ENCODE assay signal across 8 cellular contexts in the genomic region with DNA sequence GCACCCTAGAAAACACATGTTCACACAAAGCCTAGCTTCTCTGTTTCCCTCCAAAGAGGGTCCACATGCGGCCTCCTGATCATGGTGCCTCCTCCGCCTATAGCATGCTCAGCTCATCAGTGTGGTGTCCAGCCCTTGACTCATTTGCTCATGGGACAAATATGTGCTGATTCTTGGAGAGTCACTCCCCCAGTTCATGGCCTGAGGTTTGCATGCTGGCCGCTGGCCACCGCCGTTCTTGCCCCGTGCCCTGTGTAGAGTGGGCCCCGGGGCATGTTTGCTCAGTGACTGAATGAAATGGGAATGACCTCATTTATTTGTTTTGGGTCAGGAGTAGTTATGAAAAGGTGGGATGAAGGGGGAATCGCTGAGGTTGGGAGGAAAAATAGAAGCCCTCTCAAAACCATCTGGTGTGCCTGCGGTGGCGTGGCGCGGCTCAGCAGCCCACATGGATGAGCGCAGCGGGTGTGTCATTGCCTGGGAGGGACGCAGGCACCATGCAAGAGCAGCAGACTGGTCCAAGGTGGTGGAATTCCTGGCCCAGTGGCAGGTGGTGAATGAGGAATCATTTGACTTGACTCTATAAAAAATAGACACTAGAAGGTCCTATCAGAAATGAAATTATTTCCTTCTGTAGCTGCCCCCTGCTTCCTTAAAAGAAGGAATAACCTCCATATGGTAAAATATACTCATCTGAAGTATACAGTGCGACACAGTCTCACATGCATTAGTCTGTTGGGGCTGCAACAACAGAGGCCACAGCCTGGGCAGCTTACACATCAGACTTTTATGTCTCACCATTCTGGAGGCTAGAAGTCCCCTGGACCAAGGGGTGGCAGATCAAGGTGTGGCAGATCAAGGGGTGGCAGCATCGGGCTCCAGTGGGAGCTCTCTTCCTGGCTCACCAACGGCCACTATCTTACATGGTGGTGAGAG. TPM values are rescaled to one million over a fixed set of nuclear protein-coding genes. Genes with fewer than 3 reads are reported as not detected.
DNase-seq lines count a peak whose midpoint lies in the region; TF ChIP-seq lines count a peak whose summit lies in the region.
"Had no signal": no experiment of that assay in that cellular context is flagged by ENCODE, and none has a peak within 500 bp of the region (broad histone marks: within the 10 kb centered on the region; RNA-seq: fewer than 3 reads in every experiment).

No MANE protein-coding gene starts in this region.

- no peak for TF ChIP-seq POLR2A in thyroid gland (IDR thresholded peaks at IDR 0.05)

- H3K9me3 ChIP-seq in fibroblast of lung (ENCODE audit: control insufficient read depth, insufficient read depth, low read depth, low read length) (no peaks in the 10 kb centered on the region), thyroid gland (no peaks in the 10 kb centered on the region)

- POLR2A ChIA-PET in HEK293T (lab: Yijun Ruan, JAX): no interaction called here

- H3K36me3 ChIP-seq in fibroblast of lung (ENCODE audit: control insufficient read depth, insufficient read depth, low read length): peaks cover 2% of the 10 kb centered on the region
- no peaks in the 10 kb centered on the region for H3K36me3 ChIP-seq in thyroid gland

- H3K4me3 ChIP-seq in fibroblast of lung (replicated peaks in 1 of 4; ENCODE audit: control extremely low read depth in 1 of 4, insufficient read depth in 1 of 4, low read depth in 3 of 4, low read length in 4 of 4) (no peak overlapping the region), thyroid gland (replicated peaks in 1 of 3) (no peak overlapping the region)

- H3K27me3 ChIP-seq in fibroblast of lung (ENCODE audit: control insufficient read depth, insufficient read depth, low read length) (no peaks in the 10 kb centered on the region), thyroid gland (no peaks in the 10 kb centered on the region)

- no peak for TF ChIP-seq CTCF in fibroblast of lung (conservative IDR thresholded peaks at IDR 0.05 in 1 of 2, IDR thresholded peaks at IDR 0.05 in 1 of 2; ENCODE audit: low read depth in 1 of 2, low read length in 2 of 2)
- no peak for TF ChIP-seq CTCF in thyroid gland (IDR thresholded peaks at IDR 0.05)

- H4K20me1 ChIP-seq in fibroblast of lung (ENCODE audit: control insufficient read depth, extremely low read depth, insufficient read depth, low read length): no peaks in the 10 kb centered on the region

- H3K79me2 ChIP-seq in fibroblast of lung (ENCODE audit: control insufficient read depth, insufficient read depth, low read length): no peaks in the 10 kb centered on the region

- DNase-seq in HEK293T (ENCODE audit: extremely low spot score): no peak
- DNase-seq in fibroblast of lung (ENCODE audit: low read depth in 2 of 2): peak; percentile 96 to 99
- peak; percentile 79 to 88 for DNase-seq in thyroid gland
- no peak for DNase-seq in RPMI8226
- DNase-seq in stimulated activated CD4-positive, alpha-beta T cell treated with anti-CD3 and anti-CD28 coated beads, Interleukin-15, amount 100 ng/mL, for 24 hours: no peak
- DNase-seq in UCSD-AML1 (lab: John Stamatoyannopoulos, UW; ENCODE audit: unreplicated experiment): no peak

- intact Hi-C loops in thyroid gland (cut with DNase I): no loop called here

- H3K4me2 ChIP-seq in fibroblast of lung (ENCODE audit: extremely low read depth, insufficient read depth, low read length): no peak overlapping the region

- no peak overlapping the region for H2AFZ ChIP-seq in fibroblast of lung (ENCODE audit: low read length)

- CTCF ChIA-PET in HEK293T (lab: Yijun Ruan, JAX): interaction anchor here (0.5 kb wide), 2 partner anchors 53 to 791 kb away, joined by 3 to 5 read pairs; no protein-coding TSS in a partner anchor

- H3K9ac ChIP-seq in fibroblast of lung (ENCODE audit: insufficient read depth, low read length): no peak overlapping the region

- WGBS in thyroid gland, 2 donors: 60% methylated on average over 16 to 18 of the region's 18 CpGs

- no peak overlapping the region for H3K27ac ChIP-seq in fibroblast of lung (ENCODE audit: insufficient read depth, low read length)
- peak overlapping the region; percentile 11 to 62 (median 35) for H3K27ac ChIP-seq in thyroid gland
- H3K27ac ChIP-seq: epithelial cell of prostate had no signal

- H3K4me1 ChIP-seq in fibroblast of lung (ENCODE audit: control insufficient read depth, extremely low read depth, insufficient read depth, low read length) (no peaks in the 10 kb centered on the region), thyroid gland (peaks cover 21 to 34% of the 10 kb centered on the region in 2 donors)

TF ChIP-seq in HEK293T, 16 proteins besides CTCF, POLR2A, EP300 and RAD21:
- no peak for TF ChIP-seq SP1 (IDR thresholded peaks at IDR 0.05)
- TF ChIP-seq L3MBTL2 (conservative IDR thresholded peaks at IDR 0.05): 0 out of 2 replicates have a peak, but pooled peaks have one; percentile 18

TF ChIP-seq in PFSK-1, 5 proteins besides CTCF, POLR2A, EP300 and RAD21:
- no peak for TF ChIP-seq TAF1 (IDR thresholded peaks at IDR 0.05; ENCODE audit: borderline replicate concordance, insufficient read depth, low read length)
- TF ChIP-seq FOXP2 (optimal IDR thresholded peaks at IDR 0.05; ENCODE audit: borderline replicate concordance, extremely low read depth, extremely low read length, insufficient read depth): peak; percentile 23
TF ChIP-seq in PFSK-1: peak in this region for 1.

RNA-seq across cellular contexts. Expression of a gene that starts 31.7 kb away (rescaled TPM):
- 27.1 TPM for polyA plus RNA-seq in PFSK-1 (2012; ENCODE audit: insufficient read length, low read depth)
- total RNA-seq in fibroblast of lung: 34.9 and 37.0 TPM in 2 replicates
- 11.8 and 96.2 TPM in 2 replicates for polyA plus RNA-seq in fibroblast of lung
- 7.1 and 70.6 TPM in 2 replicates for polyA plus RNA-seq in fibroblast of lung (2012)
- polyA minus RNA-seq in fibroblast of lung (ENCODE audit: low replicate concordance): 16.4 and 88.9 TPM in 2 replicates
- 100 to 1,000 TPM in 2 of 4 donors, 10 to 100 TPM in 2; 48.0 to 261 (median 108) TPM for total RNA-seq in thyroid gland

Comparison
In these comparisons a context has a peak if more than half of its experiments do, and no peak if none do; other contexts are left out.
1. DNase-seq: peak in fibroblast of lung (2 of 2) and thyroid gland (2 of 2); none in HEK293T (single experiment), RPMI8226 (single experiment), stimulated activated CD4-positive, alpha-beta T cell treated with anti-CD3 and anti-CD28 coated beads, Interleukin-15, amount 100 ng/mL, for 24 hours (single experiment) and UCSD-AML1 (single experiment).